8 cellular contexts compared by ENCODE assay signal in the genomic region with DNA sequence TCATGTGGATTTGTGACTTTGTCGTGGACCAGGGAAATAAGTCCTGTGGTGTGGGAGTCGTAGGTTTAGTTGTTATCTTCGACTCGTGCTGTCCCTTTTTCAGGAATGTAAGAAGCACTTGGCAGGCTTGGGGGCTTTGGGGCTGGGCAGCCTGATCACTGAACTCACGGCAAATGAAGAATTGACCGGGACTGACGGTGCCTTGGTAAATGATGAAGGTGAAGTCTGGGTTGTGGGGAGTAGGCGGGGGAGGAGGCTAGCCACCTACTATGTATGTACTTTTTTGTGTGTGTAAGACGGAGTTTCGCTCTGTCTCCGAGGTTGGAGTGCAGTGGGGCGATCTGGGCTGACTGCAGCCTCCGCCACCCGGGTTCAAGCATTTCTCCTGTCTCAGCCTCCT. TPM values are rescaled to one million over a fixed set of nuclear protein-coding genes. Genes with fewer than 3 reads are reported as not detected.
DNase-seq lines count a peak whose midpoint lies in the region; ATAC-seq, FAIRE-seq and TF ChIP-seq lines count a peak whose summit lies in the region.

No MANE protein-coding gene starts in this region.

- H3K4me2 ChIP-seq in A549 (peak overlapping the region; percentile 99), Loucy (ENCODE audit: low read depth, low read length, poor library complexity, severe bottlenecking) (peak overlapping the region; percentile 73)

- H2AFZ ChIP-seq in Loucy (ENCODE audit: low read length): no peak overlapping the region

- no peak for TF ChIP-seq EP300 in A549 (IDR thresholded peaks at IDR 0.05)

- H3K9me3 ChIP-seq in A549 (no peaks in the 10 kb centered on the region), Loucy (ENCODE audit: insufficient read depth, low read depth, low read length) (no peaks in the 10 kb centered on the region), breast epithelium (peaks cover 0 to 5% of the 10 kb centered on the region in 2 donors), muscle layer of duodenum (ENCODE audit: control insufficient read depth in 1 of 2, low read length in 2 of 2) (no peaks in the 10 kb centered on the region)

- H3K27ac ChIP-seq in A549: peak overlapping the region; percentile 91 to 97
- H3K27ac ChIP-seq in breast epithelium: peak overlapping the region; percentile 91 to 98
- H3K27ac ChIP-seq in muscle layer of duodenum (ENCODE audit: low read length): peak overlapping the region; percentile 86

- DNase-seq in A549 (ENCODE audit: low read depth in 1 of 2, low spot score in 1 of 2) (peak in 1 of 2 experiments; percentile 6), breast epithelium (ENCODE audit: low spot score in 2 of 2) (no peak), 8988T (no peak), SHP77 (lab: John Stamatoyannopoulos, UW) (no peak)

- POLR2A ChIA-PET in A549 (lab: Yijun Ruan, JAX): no interaction called here

- intact Hi-C loops in breast epithelium (cut with DNase I; ENCODE audit: low total_unique reads): no loop called here

- ATAC-seq in A549 (no peak), GM21447 (IDR thresholded peaks at IDR 0.05; ENCODE audit: unreplicated experiment) (no peak), HG03520 (IDR thresholded peaks at IDR 0.05; ENCODE audit: unreplicated experiment) (no peak)

- H3K9ac ChIP-seq in Loucy (ENCODE audit: low read depth, low read length, poor library complexity, severe bottlenecking): peak overlapping the region; percentile 98

- H4K20me1 ChIP-seq in Loucy (ENCODE audit: insufficient read depth, low read length, poor library complexity, severe bottlenecking): peaks cover 29% of the 10 kb centered on the region

- no peaks in the 10 kb centered on the region for H3F3A ChIP-seq in Loucy (ENCODE audit: low read depth)

- no peak for FAIRE-seq in A549 (lab: Jason Lieb, UNC)

- H3K4me1 ChIP-seq in A549 (peaks cover 11% of the 10 kb centered on the region), Loucy (ENCODE audit: insufficient read depth, low read length, poor library complexity, severe bottlenecking) (peaks cover 14% of the 10 kb centered on the region), breast epithelium (no peaks in the 10 kb centered on the region), muscle layer of duodenum (ENCODE audit: control insufficient read depth in 1 of 2, insufficient read depth in 2 of 2, low read length in 2 of 2) (peaks cover 0 to 7% of the 10 kb centered on the region in 2 donors)

- TF ChIP-seq POLR2A in A549 (IDR thresholded peaks at IDR 0.05; ENCODE audit: low read length): no peak
- TF ChIP-seq POLR2A in breast epithelium (IDR thresholded peaks at IDR 0.05): no peak

- peaks cover 61% of the 10 kb centered on the region for H3K79me2 ChIP-seq in Loucy (ENCODE audit: insufficient read depth, low read length)

- WGBS in A549 (ENCODE audit: missing lambda C conversion rate): 49% methylated on average over 10 of the region's 14 CpGs

- H3K9me2 ChIP-seq in Loucy (replicated peaks; ENCODE audit: low read depth, low read length): no peaks in the 10 kb centered on the region

- H3K36me3 ChIP-seq in Loucy (ENCODE audit: insufficient read depth, low read length) (no peaks in the 10 kb centered on the region; the same call in 1 of the 2 replicates), breast epithelium (no peaks in the 10 kb centered on the region), muscle layer of duodenum (ENCODE audit: control insufficient read depth in 1 of 2, insufficient read depth in 2 of 2, low read length in 2 of 2) (no peaks in the 10 kb centered on the region)

- TF ChIP-seq RAD21 in A549 (conservative IDR thresholded peaks at IDR 0.05 in 1 of 2, IDR thresholded peaks at IDR 0.05 in 1 of 2): no peak

- CTCF ChIA-PET in A549 (lab: Yijun Ruan, JAX): interaction anchor here (0.5 to 0.9 kb wide), 2 partner anchors 26 to 31 kb away, joined by 3 to 4 read pairs; no protein-coding TSS in a partner anchor

- H3K27me3 ChIP-seq in Loucy (ENCODE audit: insufficient read depth, low read length, poor library complexity, severe bottlenecking) (no peaks in the 10 kb centered on the region), breast epithelium (peaks cover 0 to 7% of the 10 kb centered on the region in 2 donors), muscle layer of duodenum (ENCODE audit: low read depth, low read length) (no peaks in the 10 kb centered on the region)

- H3K4me3 ChIP-seq in A549 (peak overlapping the region; percentile 56), Loucy (ENCODE audit: low read length, poor library complexity, severe bottlenecking) (peak overlapping the region; percentile 76), breast epithelium (peak overlapping the region; percentile 67 to 83 (median 69)), muscle layer of duodenum (ENCODE audit: low read depth in 1 of 2, low read length in 2 of 2) (peak overlapping the region; percentile 78 to 81)

- TF ChIP-seq CTCF in A549 (IDR thresholded peaks at IDR 0.05): no peak
- TF ChIP-seq CTCF in Loucy (conservative IDR thresholded peaks at IDR 0.05; ENCODE audit: low read length): no peak
- no peak for TF ChIP-seq CTCF in breast epithelium (IDR thresholded peaks at IDR 0.05)

TF ChIP-seq in A549, 52 proteins besides CTCF, POLR2A, EP300 and RAD21:
- TF ChIP-seq EHMT2 (IDR thresholded peaks at IDR 0.05; ENCODE audit: low read depth) (no peak), ZC3H11A (IDR thresholded peaks at IDR 0.05) (no peak), NR3C1 (IDR thresholded peaks at IDR 0.05) (no peak), BHLHE40 (IDR thresholded peaks at IDR 0.05; ENCODE audit: low read depth, low read length) (no peak), FOSB (CRISPR knock-in tag; IDR thresholded peaks at IDR 0.05) (no peak), ZNF302 (CRISPR knock-in tag; IDR thresholded peaks at IDR 0.05) (no peak)
- TF ChIP-seq, protein P1, sequence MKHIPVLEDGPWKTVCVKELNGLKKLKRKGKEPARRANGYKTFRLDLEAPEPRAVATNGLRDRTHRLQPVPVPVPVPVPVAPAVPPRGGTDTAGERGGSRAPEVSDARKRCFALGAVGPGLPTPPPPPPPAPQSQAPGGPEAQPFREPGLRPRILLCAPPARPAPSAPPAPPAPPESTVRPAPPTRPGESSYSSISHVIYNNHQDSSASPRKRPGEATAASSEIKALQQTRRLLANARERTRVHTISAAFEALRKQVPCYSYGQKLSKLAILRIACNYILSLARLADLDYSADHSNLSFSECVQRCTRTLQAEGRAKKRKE (CRISPR knock-in tag; IDR thresholded peaks at IDR 0.05; ENCODE audit: low read depth): no peak
TF ChIP-seq in A549: peak in this region for 0.

RNA-seq across cellular contexts. Expression of a gene that starts 1.2 kb away (rescaled TPM):
- 29.7 and 31.3 TPM in 2 replicates for polyA plus RNA-seq in A549 (2011; rRNA removed)
- 9.5 and 10.6 TPM in 2 replicates for polyA plus RNA-seq in A549 (2012; cell fraction: cytosol; rRNA removed)
- polyA plus RNA-seq in A549 (2012; cell fraction: nucleus; rRNA removed): 8.7 and 10.1 TPM in 2 replicates
- 20.9 to 21.2 TPM (median 21.1 TPM) in 3 replicates for polyA plus RNA-seq in A549 (2017; fragmentation: RNase III; extraction: RNeasy Plus Mini Kit Qiagen cat#74134 plus additional on column Dnase treatment)
- polyA minus RNA-seq in A549 (2011; rRNA and poly(A)+ RNA removed): 32.9 and 51.0 TPM in 2 replicates
- 10 to 100 TPM; 54.4 to 71.0 (median 60.6) TPM for total RNA-seq in breast epithelium
